Comparison of ENCODE assay signal across 1 cellular context in the genomic region with DNA sequence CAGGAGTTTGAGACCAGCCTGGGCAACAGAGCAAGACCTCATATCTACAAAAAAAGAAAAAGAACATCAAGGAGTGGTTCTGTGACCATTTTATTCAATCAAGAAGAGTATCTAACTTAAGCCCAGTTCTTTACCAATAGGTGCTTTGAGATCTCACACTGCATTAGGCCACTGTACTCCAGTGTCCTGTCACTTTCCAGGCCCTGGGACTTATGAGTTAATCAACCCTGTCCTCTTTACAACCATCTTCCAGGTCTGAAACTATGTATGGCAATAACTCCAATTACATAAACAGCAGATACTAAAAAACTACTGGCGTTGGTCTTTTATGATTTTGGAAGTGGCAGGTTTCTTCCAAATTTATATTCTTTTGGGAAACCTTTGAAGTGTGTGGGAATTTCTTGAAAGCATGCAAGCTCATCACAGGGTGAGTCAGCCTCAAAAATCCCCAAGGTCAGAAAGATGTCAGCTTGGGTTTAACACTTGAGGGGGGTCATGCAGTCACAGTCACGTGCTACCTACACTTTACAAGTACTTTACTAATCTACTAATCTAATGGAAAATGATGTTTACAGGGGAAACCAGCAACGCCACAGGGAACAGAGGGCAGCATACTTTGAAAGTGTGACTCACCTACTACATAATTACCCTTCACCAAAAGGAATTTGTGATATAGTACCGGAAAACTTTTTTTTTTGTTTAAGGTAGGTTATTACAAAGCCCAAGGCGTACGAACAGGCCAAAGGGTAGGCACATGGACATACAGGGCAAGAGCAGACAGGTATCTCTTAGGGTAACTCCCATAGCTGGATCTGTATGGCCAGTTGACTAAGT.
TF ChIP-seq lines count a peak whose summit lies in the region.

No MANE protein-coding gene starts in this region.

TF ChIP-seq in HEK293, 187 proteins besides CTCF, POLR2A, EP300 and RAD21 (continued from another document):
- peak; percentile 80; the same call in 1 of the 2 replicates for TF ChIP-seq TSHZ1 (tag by site-specific recombination; IDR thresholded peaks at IDR 0.05; ENCODE audit: borderline replicate concordance)
- no peak for TF ChIP-seq ZNF354C (tag by site-specific recombination; IDR thresholded peaks at IDR 0.05; ENCODE audit: borderline replicate concordance, low read depth)
- TF ChIP-seq ZBTB48 (tag by site-specific recombination; IDR thresholded peaks at IDR 0.05) = no peak
- TF ChIP-seq ZNF426 (tag by site-specific recombination; IDR thresholded peaks at IDR 0.05) = no peak
- no peak for TF ChIP-seq ZNF112 (tag by site-specific recombination; IDR thresholded peaks at IDR 0.05)
- no peak for TF ChIP-seq ZNF623 (tag by site-specific recombination; IDR thresholded peaks at IDR 0.05)
- no peak for TF ChIP-seq PBX3 (CRISPR knock-in tag; IDR thresholded peaks at IDR 0.05)
- no peak for TF ChIP-seq ZNF18 (tag by site-specific recombination; IDR thresholded peaks at IDR 0.05)
- no peak for TF ChIP-seq ZFP69B (tag by site-specific recombination; IDR thresholded peaks at IDR 0.05)
- TF ChIP-seq SP2 (tag by site-specific recombination; IDR thresholded peaks at IDR 0.05) = no peak
- no peak for TF ChIP-seq OVOL3 (tag by site-specific recombination; IDR thresholded peaks at IDR 0.05)
- no peak for TF ChIP-seq MZF1 (tag by site-specific recombination; IDR thresholded peaks at IDR 0.05; ENCODE audit: borderline replicate concordance)
- no peak for TF ChIP-seq ZNF768 (tag by site-specific recombination; IDR thresholded peaks at IDR 0.05)
